ENCODE assay signal across 19 cellular contexts in genomic region chr9:135000647-135001245, GRCh38.
DNase-seq lines count a peak whose midpoint lies in the region; ATAC-seq and TF ChIP-seq lines count a peak whose summit lies in the region.
"Had no signal": no experiment of that assay in that cellular context is flagged by ENCODE, and none has a peak within 500 bp of the region (broad histone marks: within the 10 kb centered on the region; RNA-seq: fewer than 3 reads in every experiment).

No MANE protein-coding gene starts in this region.

- WGBS in endodermal cell (ENCODE audit: insufficient coverage in 1 of 2, insufficient read length in 1 of 2), 2 experiments: 22 to 54% methylated on average over 1 to 2 of the region's 2 CpGs

- H3K4me3 Mint-ChIP-seq in endodermal cell: no peak overlapping the region
- no peak overlapping the region for H3K4me3 Mint-ChIP-seq in chondrocyte (ENCODE audit: unreplicated experiment)
- H3K4me3 Mint-ChIP-seq: CD8-positive, alpha-beta memory T cell had no signal

- intact Hi-C loops in lower lobe of right lung (cut with DNase I): no loop called here

- ATAC-seq in lower lobe of right lung: no peak
- ATAC-seq: Right ventricle myocardium inferior had no signal

- peaks cover 9% of the 10 kb centered on the region for H3K27me3 Mint-ChIP-seq in endodermal cell (ENCODE audit: insufficient read depth)
- peaks cover 15% of the 10 kb centered on the region for H3K27me3 Mint-ChIP-seq in chondrocyte (ENCODE audit: low read depth)

- TF ChIP-seq CTCF in NB4 (IDR thresholded peaks at IDR 0.05; ENCODE audit: low read depth, low read length) (no peak), endodermal cell (conservative IDR thresholded peaks at IDR 0.05) (no peak), chondrocyte (IDR thresholded peaks at IDR 0.05) (no peak), lower lobe of right lung (IDR thresholded peaks at IDR 0.05) (no peak)

- no peaks in the 10 kb centered on the region for H3K36me3 ChIP-seq in endodermal cell (ENCODE audit: control insufficient read depth, insufficient read depth, low read length)
- H3K36me3 ChIP-seq in lower lobe of right lung: no peaks in the 10 kb centered on the region
- H3K36me3 ChIP-seq: BLaER1, HAP-1, Peyer's patch had no signal

- peaks cover 87% of the 10 kb centered on the region for H3K9me3 Mint-ChIP-seq in endodermal cell
- H3K9me3 Mint-ChIP-seq in chondrocyte (ENCODE audit: low read depth): peaks cover 35% of the 10 kb centered on the region

- no peaks in the 10 kb centered on the region for H3K4me1 Mint-ChIP-seq in endodermal cell
- no peaks in the 10 kb centered on the region for H3K4me1 Mint-ChIP-seq in chondrocyte (ENCODE audit: low read depth)
- H3K4me1 Mint-ChIP-seq: CD8-positive, alpha-beta memory T cell had no signal

- H3K4me3 ChIP-seq in NB4 (ENCODE audit: low read depth, low read length) (no peak overlapping the region), endodermal cell (ENCODE audit: low read length) (peak overlapping the region; percentile 44), lower lobe of right lung (no peak overlapping the region)
- H3K4me3 ChIP-seq: BLaER1, HAP-1, Peyer's patch had no signal

- no peaks in the 10 kb centered on the region for H3K36me3 Mint-ChIP-seq in endodermal cell (ENCODE audit: low read depth)
- H3K36me3 Mint-ChIP-seq in chondrocyte (ENCODE audit: low read depth): no peaks in the 10 kb centered on the region
- H3K36me3 Mint-ChIP-seq: CD8-positive, alpha-beta memory T cell had no signal

- DNase-seq in DMS79 treated with DMSO at 0.1 percent for 48 hours (lab: John Stamatoyannopoulos, UW) (peak; percentile 15), DMS79 (lab: John Stamatoyannopoulos, UW) (no peak), NB4 (ENCODE audit: low read depth) (peak; percentile 10), endodermal cell (no peak), chondrocyte (ENCODE audit: low spot score) (no peak), lower lobe of right lung (no peak), anterior cingulate cortex (lab: John Stamatoyannopoulos, UW) (no peak)
- DNase-seq in activated naive CD4-positive, alpha-beta T cell treated with anti-CD3 and anti-CD28 coated beads, Interleukin-2, amount 50 U/mL, for 16 hours: no peak
- DNase-seq: CD8-positive, alpha-beta memory T cell; NCI-H1092; NCI-H146; NCI-H2081; NCI-H510A had no signal

- no peak for TF ChIP-seq POLR2A in NB4 (IDR thresholded peaks at IDR 0.05; ENCODE audit: extremely low read depth, insufficient read length)

- no peak overlapping the region for H3K9ac ChIP-seq in endodermal cell (ENCODE audit: extremely low read depth, low read length, poor library complexity, severe bottlenecking)
- H3K9ac ChIP-seq: BLaER1, KMS-11 had no signal

- H3K27ac ChIP-seq in endodermal cell (ENCODE audit: low read depth, low read length) (no peak overlapping the region), lower lobe of right lung (no peak overlapping the region)
- H3K27ac ChIP-seq: BLaER1, HL-60, KMS-11, Peyer's patch had no signal

- no peak overlapping the region for H3K27ac Mint-ChIP-seq in endodermal cell
- no peak overlapping the region for H3K27ac Mint-ChIP-seq in chondrocyte (ENCODE audit: unreplicated experiment)
- H3K27ac Mint-ChIP-seq: CD8-positive, alpha-beta memory T cell had no signal

- H3K4me1 ChIP-seq in endodermal cell (ENCODE audit: control insufficient read depth, insufficient read depth, low read length): no peaks in the 10 kb centered on the region
- H3K4me1 ChIP-seq in lower lobe of right lung: no peaks in the 10 kb centered on the region
- H3K4me1 ChIP-seq: HAP-1, Peyer's patch had no signal

- H3K27me3 ChIP-seq in endodermal cell (ENCODE audit: control insufficient read depth, insufficient read depth, low read length, poor library complexity, severe bottlenecking) (no peaks in the 10 kb centered on the region), lower lobe of right lung (ENCODE audit: low read depth) (no peaks in the 10 kb centered on the region)
- H3K27me3 ChIP-seq: BLaER1, Peyer's patch had no signal

- peaks cover 51% of the 10 kb centered on the region for H3K9me3 ChIP-seq in endodermal cell (ENCODE audit: control insufficient read depth, low read length)
- H3K9me3 ChIP-seq in lower lobe of right lung: peaks cover 4% of the 10 kb centered on the region
- H3K9me3 ChIP-seq: Peyer's patch had no signal

Comparison
In these comparisons a context has a peak if more than half of its experiments do, and no peak if none do; other contexts are left out.
1. DNase-seq: peak in DMS79 treated with DMSO at 0.1 percent for 48 hours (single experiment) and NB4 (single experiment); none in DMS79 (single experiment), endodermal cell (single experiment), activated naive CD4-positive, alpha-beta T cell treated with anti-CD3 and anti-CD28 coated beads, Interleukin-2, amount 50 U/mL, for 16 hours (single experiment), chondrocyte (single experiment), lower lobe of right lung (single experiment) and anterior cingulate cortex (0 of 58).